In the genomic region with DNA sequence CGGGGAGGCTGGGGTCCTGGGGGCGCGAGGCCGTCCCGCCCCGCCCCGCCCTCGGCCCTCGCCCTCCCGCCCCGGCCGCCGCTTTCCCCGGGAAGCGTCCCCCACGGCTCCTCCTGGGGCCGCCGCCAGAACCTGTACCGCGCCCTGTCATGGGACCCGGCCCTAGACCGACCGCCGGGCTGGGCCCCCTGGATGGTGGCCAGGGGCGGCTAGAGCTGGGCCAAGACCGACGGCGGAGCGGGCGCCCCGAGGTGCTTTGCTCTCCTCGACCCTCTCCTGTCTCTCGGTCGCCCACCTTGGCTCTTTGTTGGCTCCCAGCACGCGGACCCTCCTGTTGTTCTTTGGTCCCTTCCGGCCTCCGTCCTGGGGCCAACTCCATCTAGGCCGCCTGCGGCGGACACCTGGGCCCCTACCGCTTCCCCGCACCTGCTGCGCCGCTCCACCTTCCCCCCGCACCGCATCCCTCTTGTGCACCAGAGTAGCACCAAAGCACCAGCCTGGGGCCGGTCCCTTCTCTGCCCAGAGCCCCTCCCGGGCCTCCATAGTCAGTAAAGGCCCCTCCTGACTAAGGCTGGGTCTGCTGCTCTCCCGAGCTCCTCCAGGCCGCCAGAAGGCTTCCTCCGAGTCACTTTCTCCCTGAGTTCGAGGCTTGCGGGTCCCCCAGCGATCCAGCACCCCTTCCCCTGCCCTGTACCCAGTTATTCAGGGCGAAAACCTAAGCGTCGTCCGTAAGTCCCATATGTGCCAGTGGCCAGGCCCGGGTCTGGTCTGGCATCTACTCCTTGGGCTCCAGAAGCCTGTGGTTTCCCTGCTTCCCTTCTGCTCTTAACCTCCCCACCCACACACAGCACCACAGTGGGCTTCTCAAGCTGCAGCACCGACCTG, we compare ENCODE assay signal across 8 cellular contexts. TPM values are rescaled to one million over a fixed set of nuclear protein-coding genes. Genes with fewer than 3 reads are reported as not detected.
A peak's percentile ranks its signal among the peaks of the same experiment; 100 is the strongest.
DNase-seq lines count a peak whose midpoint lies in the region; FAIRE-seq and TF ChIP-seq lines count a peak whose summit lies in the region.

No MANE protein-coding gene starts in this region.

- peak; percentile 26 to 38 for DNase-seq in stimulated activated CD4-positive, alpha-beta T cell treated with anti-CD3 and anti-CD28 coated beads, Interleukin-2, amount 100 ng/mL, for 24 hours
- no peak for DNase-seq in stimulated activated CD4-positive, alpha-beta T cell treated with anti-CD3 and anti-CD28 coated beads, Interleukin-4, amount 100 ng/mL, for 1 hour
- DNase-seq in SJSA1 (ENCODE audit: low read depth in 1 of 2, low spot score in 2 of 2) (no peak), fibroblast of villous mesenchyme (ENCODE audit: low read depth) (no peak), frontal cortex (ENCODE audit: low spot score in 2 of 2) (no peak), midbrain (lab: John Stamatoyannopoulos, UW) (no peak)
- no peak for DNase-seq in stimulated activated naive CD4-positive, alpha-beta T cell treated with Interleukin-2 at 50 U/mL for 16 hours (lab: John Stamatoyannopoulos, UW)

- H3K27me3 ChIP-seq in SJSA1 (replicated peaks): no peaks in the 10 kb centered on the region
- H3K27me3 ChIP-seq in skeletal muscle satellite cell (ENCODE audit: control insufficient read depth, insufficient read depth, low read length): no peaks in the 10 kb centered on the region

- H3K27ac ChIP-seq in SJSA1: peak overlapping the region; percentile 76

- no peak for FAIRE-seq in frontal cortex (lab: Jason Lieb, UNC)

- H3K9me3 ChIP-seq in SJSA1 (replicated peaks) (no peaks in the 10 kb centered on the region), skeletal muscle satellite cell (replicated peaks; ENCODE audit: low read length) (no peaks in the 10 kb centered on the region)

- H3K4me1 ChIP-seq in SJSA1 (replicated peaks) (peaks cover 22% of the 10 kb centered on the region), skeletal muscle satellite cell (ENCODE audit: control insufficient read depth, insufficient read depth, low read length) (peaks cover 35% of the 10 kb centered on the region)

- peak overlapping the region; percentile 92 for H3K4me2 ChIP-seq in skeletal muscle satellite cell (ENCODE audit: low read length)

- H3K9ac ChIP-seq in skeletal muscle satellite cell (ENCODE audit: low read depth, low read length): peak overlapping the region; percentile 83

- peak overlapping the region; percentile 68 for H3K4me3 ChIP-seq in SJSA1
- H3K4me3 ChIP-seq in fibroblast of villous mesenchyme (ENCODE audit: low read depth, low read length): peak overlapping the region; percentile 65
- peak overlapping the region; percentile 80 for H3K4me3 ChIP-seq in skeletal muscle satellite cell (ENCODE audit: low read length)

- no peak for TF ChIP-seq CTCF in fibroblast of villous mesenchyme (IDR thresholded peaks at IDR 0.05; ENCODE audit: insufficient read depth, low read depth, low read length)

- peaks cover 49% of the 10 kb centered on the region for H3K36me3 ChIP-seq in SJSA1
- H3K36me3 ChIP-seq in skeletal muscle satellite cell (ENCODE audit: insufficient read depth, low read length): peaks cover 31% of the 10 kb centered on the region

RNA-seq across cellular contexts. Expression of gene TACC3, which starts 0.6 kb away (rescaled TPM):
- 19.2 and 21.5 TPM in 2 replicates for total RNA-seq in SJSA1 (2014; rRNA removed; shearing (Covaris generic))
- total RNA-seq in fibroblast of villous mesenchyme (9.0 and 16.0 TPM in 2 replicates), frontal cortex (2.0 TPM)
- 14.7 and 18.3 TPM in 2 replicates for total RNA-seq in skeletal muscle satellite cell (2012; rRNA removed)

RNA-seq across cellular contexts. Expression of gene TMEM129, which starts 0.8 kb away (rescaled TPM):
- total RNA-seq in SJSA1 (2014; rRNA removed; shearing (Covaris generic)): 9.3 and 14.7 TPM in 2 replicates
- 31.1 and 34.5 TPM in 2 replicates for total RNA-seq in fibroblast of villous mesenchyme
- total RNA-seq in skeletal muscle satellite cell (2012; rRNA removed): 16.2 and 31.0 TPM in 2 replicates
- total RNA-seq in frontal cortex: 13.5 TPM

RNA-seq across cellular contexts. Expression of gene SLBP, which starts 9.8 kb away (rescaled TPM):
- total RNA-seq in SJSA1 (2014; rRNA removed; shearing (Covaris generic)): 92.3 and 102 TPM in 2 replicates
- total RNA-seq in fibroblast of villous mesenchyme (63.0 and 69.6 TPM in 2 replicates), frontal cortex (51.0 TPM)
- 50.4 and 72.7 TPM in 2 replicates for total RNA-seq in skeletal muscle satellite cell (2012; rRNA removed)

RNA-seq across cellular contexts. Expression of gene FAM53A, which starts 37.8 kb away (rescaled TPM):
- 0.39 TPM in 1 of 2 replicates, not detected in the other for total RNA-seq in SJSA1 (2014; rRNA removed; shearing (Covaris generic))
- total RNA-seq in fibroblast of villous mesenchyme (0.86 and 2.3 TPM in 2 replicates), frontal cortex (0.82 TPM)
- total RNA-seq in skeletal muscle satellite cell (2012; rRNA removed): 2.5 and 5.9 TPM in 2 replicates

Comparison
In these comparisons a context has a peak if more than half of its experiments do, and no peak if none do; other contexts are left out.
1. DNase-seq: peak in stimulated activated CD4-positive, alpha-beta T cell treated with anti-CD3 and anti-CD28 coated beads, Interleukin-2, amount 100 ng/mL, for 24 hours (2 of 2); none in stimulated activated CD4-positive, alpha-beta T cell treated with anti-CD3 and anti-CD28 coated beads, Interleukin-4, amount 100 ng/mL, for 1 hour (single experiment), SJSA1 (0 of 2), fibroblast of villous mesenchyme (single experiment), frontal cortex (0 of 2), midbrain (single experiment) and stimulated activated naive CD4-positive, alpha-beta T cell treated with Interleukin-2 at 50 U/mL for 16 hours (single experiment).
2. Peak in every context shown above with its lines, with median percentiles within 50 percentile points of each other: H3K4me3 ChIP-seq.